ENCODE assay signal across 11 cellular contexts in genomic region chr11:110076388-110076965, GRCh38. TPM values are rescaled to one million over a fixed set of nuclear protein-coding genes. Genes with fewer than 3 reads are reported as not detected.
A peak's percentile ranks its signal among the peaks of the same experiment; 100 is the strongest.
DNase-seq lines count a peak whose midpoint lies in the region; ATAC-seq and TF ChIP-seq lines count a peak whose summit lies in the region.
"Had no signal": no experiment of that assay in that cellular context is flagged by ENCODE, and none has a peak within 500 bp of the region (broad histone marks: within the 10 kb centered on the region; RNA-seq: fewer than 3 reads in every experiment).

No MANE protein-coding gene starts in this region.

- H3K36me3 Mint-ChIP-seq in activated naive CD4-positive, alpha-beta T cell treated with anti-CD3 and anti-CD28 coated beads for 36 hours (ENCODE audit: low read depth): no peaks in the 10 kb centered on the region
- H3K36me3 Mint-ChIP-seq: activated naive CD4-positive, alpha-beta T cell treated with anti-CD3 and anti-CD28 coated beads, Interleukin-2, amount 50 U/mL, for 24 hours had no signal

- in situ Hi-C loops in Caki2 (cut with HindIII; ENCODE audit: low pct_unique_long_range_greater_than_20kb, low sequenced_read_pairs): no loop called here

- H3K36me3 ChIP-seq in neuronal stem cell (replicated peaks in 1 of 2; ENCODE audit: control insufficient read depth in 2 of 2, insufficient read depth in 2 of 2, low read length in 2 of 2): no peaks in the 10 kb centered on the region
- H3K36me3 ChIP-seq: SJSA1 had no signal

- CTCF ChIA-PET in activated naive CD4-positive, alpha-beta T cell treated with anti-CD3 and anti-CD28 coated beads for 36 hours (lab: Charles Lee): no interaction called here

- no peak overlapping the region for H3K4me3 ChIP-seq in fibroblast of mammary gland (ENCODE audit: control insufficient read depth, low read depth, low read length)
- no peak overlapping the region for H3K4me3 ChIP-seq in neuronal stem cell (ENCODE audit: low read length in 2 of 2)
- H3K4me3 ChIP-seq: SJSA1 had no signal

- H3K9me3 ChIP-seq in neuronal stem cell (replicated peaks in 1 of 2; ENCODE audit: control insufficient read depth in 2 of 2, insufficient read depth in 1 of 2, low read depth in 1 of 2, low read length in 2 of 2): peaks cover 3 to 7% of the 10 kb centered on the region in 2 donors

- no peaks in the 10 kb centered on the region for H3K79me1 ChIP-seq in neuronal stem cell (ENCODE audit: low read depth, low read length)

- no peak overlapping the region for H2AFZ ChIP-seq in neuronal stem cell (ENCODE audit: low read length)

- ATAC-seq in GM21786 (IDR thresholded peaks at IDR 0.05; ENCODE audit: unreplicated experiment): peak; percentile 46

- H3K18ac ChIP-seq in neuronal stem cell (ENCODE audit: low read length): no peak overlapping the region

- no peak overlapping the region for H3K27ac ChIP-seq in neuronal stem cell (replicated peaks; ENCODE audit: low read length)
- H3K27ac ChIP-seq: SJSA1 had no signal

- H3K27me3 ChIP-seq in neuronal stem cell (ENCODE audit: control insufficient read depth in 3 of 3, insufficient read depth in 3 of 3, low read depth in 1 of 3, low read length in 3 of 3): no peaks in the 10 kb centered on the region
- H3K27me3 ChIP-seq: SJSA1 had no signal

- H3K27ac Mint-ChIP-seq in activated naive CD4-positive, alpha-beta T cell treated with anti-CD3 and anti-CD28 coated beads for 36 hours: no peak overlapping the region
- H3K27ac Mint-ChIP-seq: activated naive CD4-positive, alpha-beta T cell treated with anti-CD3 and anti-CD28 coated beads, Interleukin-2, amount 50 U/mL, for 24 hours had no signal

- H3K27me3 Mint-ChIP-seq in activated naive CD4-positive, alpha-beta T cell treated with anti-CD3 and anti-CD28 coated beads for 36 hours (ENCODE audit: low read depth): peaks cover 6% of the 10 kb centered on the region

- no peak for TF ChIP-seq CTCF in fibroblast of mammary gland (conservative IDR thresholded peaks at IDR 0.05; ENCODE audit: control insufficient read depth, insufficient read depth, low read depth, low read length)

- no CpG with 5 or more reads among the region's 7 CpGs for WGBS in neuronal stem cell (ENCODE audit: extremely low coverage in 2 of 2, insufficient read length in 2 of 2, insufficient replicate concordance in 1 of 2), 2 donors

- H3K4ac ChIP-seq in neuronal stem cell (ENCODE audit: low read length): no peak overlapping the region

- H3K4me3 Mint-ChIP-seq in activated naive CD4-positive, alpha-beta T cell treated with anti-CD3 and anti-CD28 coated beads for 36 hours: no peak overlapping the region
- H3K4me3 Mint-ChIP-seq: activated naive CD4-positive, alpha-beta T cell treated with anti-CD3 and anti-CD28 coated beads, Interleukin-2, amount 50 U/mL, for 24 hours had no signal

- peaks cover 4 to 7% of the 10 kb centered on the region in 2 donors for H3K4me1 ChIP-seq in neuronal stem cell (ENCODE audit: control insufficient read depth in 2 of 2, insufficient read depth in 1 of 2, low read depth in 1 of 2, low read length in 2 of 2)

- no peaks in the 10 kb centered on the region for H3K4me1 Mint-ChIP-seq in activated naive CD4-positive, alpha-beta T cell treated with anti-CD3 and anti-CD28 coated beads for 36 hours (ENCODE audit: low read depth)
- H3K4me1 Mint-ChIP-seq: activated naive CD4-positive, alpha-beta T cell treated with anti-CD3 and anti-CD28 coated beads, Interleukin-2, amount 50 U/mL, for 24 hours had no signal

- no peak overlapping the region for H2BK12ac ChIP-seq in neuronal stem cell (ENCODE audit: low read length)

- no peak overlapping the region for H2AK5ac ChIP-seq in neuronal stem cell (ENCODE audit: low read depth, low read length)

- H3K9me3 Mint-ChIP-seq in activated naive CD4-positive, alpha-beta T cell treated with anti-CD3 and anti-CD28 coated beads for 36 hours: peaks cover 2% of the 10 kb centered on the region
- H3K9me3 Mint-ChIP-seq: activated naive CD4-positive, alpha-beta T cell treated with anti-CD3 and anti-CD28 coated beads, Interleukin-2, amount 50 U/mL, for 24 hours had no signal

- H2BK120ac ChIP-seq in neuronal stem cell (ENCODE audit: low read depth, low read length): no peak overlapping the region

- no peak overlapping the region for H3K14ac ChIP-seq in neuronal stem cell (ENCODE audit: low read length)

- H2BK15ac ChIP-seq in neuronal stem cell (ENCODE audit: low read length): no peak overlapping the region

- DNase-seq in Caki2 (ENCODE audit: low read depth) (peak; percentile 79), NCI-H146 treated with DMSO at 0.1 percent for 48 hours (lab: John Stamatoyannopoulos, UW; ENCODE audit: unreplicated experiment) (peak; percentile 30), fibroblast of mammary gland (ENCODE audit: low read depth) (peak; percentile 50), cerebellar nuclear complex (lab: John Stamatoyannopoulos, UW) (no peak), neuronal stem cell (ENCODE audit: low spot score) (no peak), medulla oblongata (ENCODE audit: extremely low spot score) (no peak)
- DNase-seq in activated naive CD4-positive, alpha-beta T cell treated with anti-CD3 and anti-CD28 coated beads for 36 hours: no peak
- DNase-seq: Calu3 had no signal

- no peak overlapping the region for H2BK5ac ChIP-seq in neuronal stem cell (ENCODE audit: low read length)

- no peak overlapping the region for H4K8ac ChIP-seq in neuronal stem cell (ENCODE audit: low read depth, low read length)

- H3K9ac ChIP-seq in neuronal stem cell (ENCODE audit: low read depth, low read length, poor library complexity): no peak overlapping the region

- intact Hi-C loops in activated naive CD4-positive, alpha-beta T cell treated with anti-CD3 and anti-CD28 coated beads for 36 hours (cut with micrococcal nuclease): no loop called here

- H3K4me2 ChIP-seq in neuronal stem cell (ENCODE audit: insufficient read depth, low read length, poor library complexity, severe bottlenecking): no peak overlapping the region

- no peak overlapping the region for H4K91ac ChIP-seq in neuronal stem cell (ENCODE audit: low read depth, low read length, poor library complexity)

- no peak overlapping the region for H3K23ac ChIP-seq in neuronal stem cell (ENCODE audit: low read depth, low read length, poor library complexity)

RNA-seq across cellular contexts. Expression of gene ZC3H12C, which starts 16.7 kb away (rescaled TPM):
- 2.1 and 3.1 TPM in 2 replicates for total RNA-seq in Caki2 (2014; rRNA removed; shearing (Covaris generic); ENCODE audit: low replicate concordance)
- polyA plus RNA-seq in neuronal stem cell (2013, experiment 1 of 2): 5.4 TPM
- 5.8 TPM for polyA plus RNA-seq in neuronal stem cell (2013, experiment 2 of 2)
- not detected for total RNA-seq in activated naive CD4-positive, alpha-beta T cell treated with anti-CD3 and anti-CD28 coated beads for 36 hours

Comparison
In these comparisons a context has a peak if more than half of its experiments do, and no peak if none do; other contexts are left out.
1. DNase-seq: peak in Caki2 (single experiment), NCI-H146 treated with DMSO at 0.1 percent for 48 hours (single experiment) and fibroblast of mammary gland (single experiment); none in cerebellar nuclear complex (0 of 2), neuronal stem cell (single experiment), medulla oblongata (single experiment) and activated naive CD4-positive, alpha-beta T cell treated with anti-CD3 and anti-CD28 coated beads for 36 hours (single experiment).